ENCODE assay signal across 8 cellular contexts in genomic region chr10:86400705-86401587, GRCh38. TPM values are rescaled to one million over a fixed set of nuclear protein-coding genes. Genes with fewer than 3 reads are reported as not detected.
DNase-seq lines count a peak whose midpoint lies in the region; ATAC-seq lines count a peak whose summit lies in the region.

No MANE protein-coding gene starts in this region.

- ATAC-seq in GM18870 (IDR thresholded peaks at IDR 0.05; ENCODE audit: unreplicated experiment) (peak; percentile 24), HG03135 (IDR thresholded peaks at IDR 0.05; ENCODE audit: unreplicated experiment) (peak; percentile 36)

- H3K4me3 Mint-ChIP-seq in immature natural killer cell: peak overlapping the region; percentile 60 to 88 (median 78)

- in situ Hi-C loops in ACHN (cut with HindIII; ENCODE audit: low pct_ligation_motif_present, low pct_unique_long_range_greater_than_20kb, low sequenced_read_pairs): no loop called here

- H3K9me3 Mint-ChIP-seq in immature natural killer cell: no peaks in the 10 kb centered on the region

- H3K36me3 Mint-ChIP-seq in immature natural killer cell: no peaks in the 10 kb centered on the region

- DNase-seq in ACHN: peak; percentile 56
- DNase-seq in T-helper 1 cell: peak; percentile 40 to 63 (median 60)
- DNase-seq in astrocyte of the hippocampus (ENCODE audit: low read depth, low spot score): peak; percentile 54
- DNase-seq in immature natural killer cell: peak; percentile 19 to 38 (median 37)
- DNase-seq in stimulated activated CD4-positive, alpha-beta T cell treated with anti-CD3 and anti-CD28 coated beads, Interleukin-15, amount 100 ng/mL, for 24 hours: peak; percentile 83
- DNase-seq in NCI-H1436 treated with DMSO at 0.1 percent for 48 hours (lab: John Stamatoyannopoulos, UW): no peak

- peaks cover 9% of the 10 kb centered on the region in 2 donors for H3K4me1 Mint-ChIP-seq in immature natural killer cell

- peaks cover 11 to 18% (median 15%) of the 10 kb centered on the region in 3 donors for H3K27me3 Mint-ChIP-seq in immature natural killer cell (ENCODE audit: low read depth in 3 of 3)

- H3K27ac Mint-ChIP-seq in immature natural killer cell: no peak overlapping the region

RNA-seq across cellular contexts. Expression of gene GRID1, which starts 34.4 kb away (rescaled TPM):
- not detected for polyA plus RNA-seq in immature natural killer cell
